Comparison of ENCODE assay signal across 6 cellular contexts in the genomic region with DNA sequence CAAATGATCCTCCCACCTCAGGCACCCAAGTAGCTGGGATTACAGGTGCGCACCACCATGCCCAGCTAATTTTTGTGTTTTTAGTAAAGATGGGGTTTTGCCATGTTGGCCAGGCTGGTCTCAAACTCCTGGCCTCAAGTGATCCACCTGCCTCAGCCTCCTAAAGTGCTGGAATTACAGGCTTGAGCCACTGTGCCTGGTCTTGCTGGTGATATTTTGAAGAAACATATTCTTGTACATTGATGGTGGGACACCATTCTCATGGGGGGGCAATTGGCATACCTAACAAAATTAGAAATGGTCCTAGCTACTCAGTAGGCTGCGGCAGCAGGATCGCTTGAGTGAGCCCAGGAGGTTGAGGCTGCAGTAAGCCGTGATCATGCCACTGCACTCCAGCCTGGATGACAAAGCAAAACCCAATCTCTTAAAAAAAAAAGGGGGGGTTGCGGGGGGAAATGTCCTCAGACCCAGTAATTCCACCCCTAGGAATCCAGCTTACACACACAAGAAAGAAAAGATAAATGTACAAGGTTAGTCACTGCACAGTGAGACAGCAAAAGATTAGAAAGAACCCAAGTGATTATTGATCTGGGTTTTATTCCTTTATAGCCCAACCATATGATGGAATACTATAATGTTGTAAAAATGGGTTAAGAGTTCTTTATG. TPM values are rescaled to one million over a fixed set of nuclear protein-coding genes. Genes with fewer than 3 reads are reported as not detected.
DNase-seq lines count a peak whose midpoint lies in the region; ATAC-seq, FAIRE-seq and TF ChIP-seq lines count a peak whose summit lies in the region.
"Not testable (repeated sequence)": the region's sequence is repeated elsewhere in the genome, so short reads cannot be mapped to it uniquely, and the experiment has no call there.

No MANE protein-coding gene starts in this region.

- H3K27me3 Mint-ChIP-seq in activated T-cell treated with anti-CD3 and anti-CD28 coated beads, Interleukin-2, amount 50 U/mL, for 24 hours; neural crest cell (ENCODE audit: low read depth): not testable (repeated sequence)

- peak; percentile 81 for ATAC-seq in K562

- not testable (repeated sequence) for TF ChIP-seq RAD21 in K562 (CRISPR knock-in tag; conservative IDR thresholded peaks at IDR 0.05 in 1 of 2, IDR thresholded peaks at IDR 0.05 in 1 of 2)

- not testable (repeated sequence) for H3K4me1 Mint-ChIP-seq in activated T-cell treated with anti-CD3 and anti-CD28 coated beads, Interleukin-2, amount 50 U/mL, for 24 hours (ENCODE audit: low read depth); neural crest cell

- H3K27me3 ChIP-seq in K562 (ENCODE audit: control insufficient read depth in 2 of 2, insufficient read depth in 2 of 2, low read length in 2 of 2); thymus (ENCODE audit: control insufficient read depth, insufficient read depth): not testable (repeated sequence)

- TF ChIP-seq EP300 in K562 (IDR thresholded peaks at IDR 0.05; ENCODE audit: low read length) = peak; percentile 62; the same call in 1 of the 2 replicates

- not testable (repeated sequence) for H3K9me3 ChIP-seq in K562 (replicated peaks; ENCODE audit: control insufficient read depth, insufficient read depth, low read depth, low read length); thymus (ENCODE audit: control insufficient read depth)

- not testable (repeated sequence) for H3K4me3 ChIP-seq in K562; thymus (ENCODE audit: low read length)

- H3K36me3 Mint-ChIP-seq in activated T-cell treated with anti-CD3 and anti-CD28 coated beads, Interleukin-2, amount 50 U/mL, for 24 hours (ENCODE audit: low read depth) = peaks cover 44% of the 10 kb centered on the region
- peaks cover 14% of the 10 kb centered on the region for H3K36me3 Mint-ChIP-seq in neural crest cell (ENCODE audit: low read depth)

- H3K9me1 ChIP-seq in K562 (ENCODE audit: control insufficient read depth, insufficient read depth, low read length) = not testable (repeated sequence)

- H4K20me1 ChIP-seq in K562 (replicated peaks; ENCODE audit: control insufficient read depth, insufficient read depth, low read length) = not testable (repeated sequence)

- not testable (repeated sequence) for H3K4me3 Mint-ChIP-seq in activated T-cell treated with anti-CD3 and anti-CD28 coated beads, Interleukin-2, amount 50 U/mL, for 24 hours
- H3K4me3 Mint-ChIP-seq in neural crest cell = peak overlapping the region; percentile 16

- TF ChIP-seq CTCF in K562 (IDR thresholded peaks at IDR 0.05 in 2 of 3, conservative IDR thresholded peaks at IDR 0.05 in 1 of 3; ENCODE audit: insufficient read depth in 2 of 3, low read depth in 1 of 3, low read length in 3 of 3); neural crest cell (conservative IDR thresholded peaks at IDR 0.05): not testable (repeated sequence)

- DNase-seq in OCI-M1 (lab: John Stamatoyannopoulos, UW) (peak; percentile 39), K562 (ENCODE audit: extremely low read depth in 1 of 4, low spot score in 3 of 4) (peak; percentile 46 to 80 (median 63)), cardiac septum (ENCODE audit: low spot score) (peak; percentile 20)
- peak; percentile 13 for DNase-seq in activated T-cell treated with anti-CD3 and anti-CD28 coated beads, Interleukin-2, amount 50 U/mL, for 24 hours
- DNase-seq in neural crest cell (ENCODE audit: low read depth, low spot score) = not testable (repeated sequence)

- peak overlapping the region; percentile 20; the same call in 1 of the 2 replicates for H3K4me2 ChIP-seq in K562 (ENCODE audit: insufficient read depth, low read length)

- peaks cover 7 to 11% of the 10 kb centered on the region in 2 experiments; a peak in 4 of 5 replicates for H3K4me1 ChIP-seq in K562 (replicated peaks in 1 of 2; ENCODE audit: control insufficient read depth in 2 of 2, insufficient read depth in 2 of 2, low read length in 2 of 2)
- H3K4me1 ChIP-seq in thymus (ENCODE audit: control insufficient read depth, insufficient read depth, low read length) = not testable (repeated sequence)

- H2AFZ ChIP-seq in K562 (ENCODE audit: low read depth, low read length) = not testable (repeated sequence)

- FAIRE-seq in K562 (lab: Jason Lieb, UNC) = peak; percentile 75

- not testable (repeated sequence) for BruUV-seq in K562 (replicated peaks; lab: Mats Ljungman, UMichigan)

- intact Hi-C loops in K562 (cut with micrococcal nuclease); cardiac septum (cut with DNase I): not testable (repeated sequence)

- in situ Hi-C loops in K562 (cut with MboI) = not testable (repeated sequence)

- 17% methylated on average over 4 of the region's 5 CpGs for WGBS in K562 (ENCODE audit: insufficient coverage, low coverage, missing lambda C conversion rate)
- 98% methylated on average over 5 of the region's 5 CpGs for whole genome bisulfite sequencing in thymus

- not testable (repeated sequence) for H3K9me3 Mint-ChIP-seq in activated T-cell treated with anti-CD3 and anti-CD28 coated beads, Interleukin-2, amount 50 U/mL, for 24 hours; neural crest cell

- not testable (repeated sequence) for H3K27ac ChIP-seq in K562 (ENCODE audit: extremely low read depth, low read depth, low read length)
- H3K27ac ChIP-seq in thymus (ENCODE audit: low read depth) = peak overlapping the region; percentile 5

- H3K9ac ChIP-seq in K562 (ENCODE audit: insufficient read depth in 1 of 2, low read depth in 2 of 2, low read length in 2 of 2) = peak overlapping the region in 1 of 2 experiments; percentile 4; a peak in 1 of 4 replicates

- H3K36me3 ChIP-seq in K562 (ENCODE audit: control insufficient read depth, insufficient read depth, low read length); thymus (ENCODE audit: control insufficient read depth, insufficient read depth): not testable (repeated sequence)

- CTCF ChIA-PET in K562 (lab: Yijun Ruan, JAX; ENCODE audit: low intra/inter-chr PET ratio) = interaction anchor here (1.0 kb wide), 1 partner anchor 87 kb away, joined by 3 read pairs; the partner anchor contains the start of gene BCAS4

- not testable (repeated sequence) for H3K79me2 ChIP-seq in K562 (ENCODE audit: control insufficient read depth, insufficient read depth, low read length)

- not testable (repeated sequence) for TF ChIP-seq POLR2A in K562 (conservative IDR thresholded peaks at IDR 0.05)

- not testable (repeated sequence) for H3K27ac Mint-ChIP-seq in activated T-cell treated with anti-CD3 and anti-CD28 coated beads, Interleukin-2, amount 50 U/mL, for 24 hours; neural crest cell (ENCODE audit: unreplicated experiment)

- POLR2A ChIA-PET in K562 (lab: Yijun Ruan, JAX) = interaction anchor here (0.5 to 1.4 kb wide), 4 partner anchors 9 to 42 kb away, joined by 3 to 4 read pairs (median 3); no protein-coding TSS in a partner anchor

TF ChIP-seq in K562, 482 proteins besides CTCF, POLR2A, EP300 and RAD21 (continues in another document):
- TF ChIP-seq ATF1, ZNF740 (CRISPR knock-in tag; IDR thresholded peaks at IDR 0.05): not testable (repeated sequence)
- TF ChIP-seq ATF1 (tag; IDR thresholded peaks at IDR 0.05) (peak; percentile 13; the same call in 1 of the 2 replicates), CREM (IDR thresholded peaks at IDR 0.05; ENCODE audit: low read depth) (peak; percentile 37; the same call in 1 of the 2 replicates), ARNT (IDR thresholded peaks at IDR 0.05) (0 out of 4 replicates have a peak, but pooled peaks of 1 of the 2 experiments have one; percentile 36), ZNF740 (tag; IDR thresholded peaks at IDR 0.05) (peak in 1 of 2 experiments; percentile 60; a peak in 1 of 4 replicates), TAL1 (IDR thresholded peaks at IDR 0.05) (peak; percentile 25; the same call in 1 of the 2 replicates), DPF2 (IDR thresholded peaks at IDR 0.05) (peak; percentile 93), SMARCE1 (IDR thresholded peaks at IDR 0.05) (peak; percentile 88), ARID1B (IDR thresholded peaks at IDR 0.05) (peak; percentile 80), NFE2L1 (tag; IDR thresholded peaks at IDR 0.05; ENCODE audit: borderline replicate concordance, low read depth) (peak; percentile 60)

RNA-seq across cellular contexts. Expression of gene ADNP, which starts 49.3 kb away (rescaled TPM):
- 37.0 and 96.7 TPM in 2 replicates for total RNA-seq in K562 (2011; cell fraction: chromatin; rRNA removed; ENCODE audit: low replicate concordance)
- 22.0 and 32.6 TPM in 2 replicates for total RNA-seq in K562 (2011; cell fraction: nucleolus; rRNA removed)
- 53.4 and 65.7 TPM in 2 replicates for total RNA-seq in K562 (2011; cell fraction: nucleoplasm; rRNA removed)
- total RNA-seq in K562 (2014; rRNA removed) (17.8 and 18.7 TPM in 2 replicates), K562 (2014; rRNA removed; fragmentation: Illumina TruSeq; extraction: Trizol) (24.5 and 26.1 TPM in 2 replicates), K562 (2015; rRNA removed; fragmentation: Illumina TruSeq; extraction: Trizol) (20.7 and 25.0 TPM in 2 replicates), K562 (2021) (52.2 and 59.9 TPM in 2 replicates), cardiac septum (32.8 TPM), neural crest cell (132 and 140 TPM in 2 replicates)
- polyA plus RNA-seq in K562 (2011; rRNA removed) (19.4 and 22.9 TPM in 2 replicates), K562 (2014; fragmentation: Illumina TruSeq; extraction: Trizol) (50.7 and 52.0 TPM in 2 replicates), K562 (2014; fragmentation: Nextera tagmentation; extraction: Ambion mirVana) (10 to 100 TPM; 25.3 to 40.0 TPM), K562 (2014; rRNA removed) (20.9 and 26.0 TPM in 2 replicates), thymus (55.6 TPM)
- polyA plus RNA-seq in K562 (2011; cell fraction: cytosol; rRNA removed) = 8.7 and 15.8 TPM in 2 replicates
- polyA plus RNA-seq in K562 (2011; cell fraction: nucleus; rRNA removed) = 28.0 and 40.0 TPM in 2 replicates
- polyA plus RNA-seq in K562 (2012) = 37.3 and 38.0 TPM in 2 replicates
- polyA minus RNA-seq in K562 (2011; rRNA and poly(A)+ RNA removed) = 60.3 and 74.4 TPM in 2 replicates
- polyA minus RNA-seq in K562 (2011; cell fraction: cytosol; rRNA and poly(A)+ RNA removed) = 38.7 and 40.3 TPM in 2 replicates
- 14.8 and 28.8 TPM in 2 replicates for polyA minus RNA-seq in K562 (2011; cell fraction: nucleus; rRNA and poly(A)+ RNA removed)
